ENCODE assay signal across 20 cellular contexts in the genomic region with DNA sequence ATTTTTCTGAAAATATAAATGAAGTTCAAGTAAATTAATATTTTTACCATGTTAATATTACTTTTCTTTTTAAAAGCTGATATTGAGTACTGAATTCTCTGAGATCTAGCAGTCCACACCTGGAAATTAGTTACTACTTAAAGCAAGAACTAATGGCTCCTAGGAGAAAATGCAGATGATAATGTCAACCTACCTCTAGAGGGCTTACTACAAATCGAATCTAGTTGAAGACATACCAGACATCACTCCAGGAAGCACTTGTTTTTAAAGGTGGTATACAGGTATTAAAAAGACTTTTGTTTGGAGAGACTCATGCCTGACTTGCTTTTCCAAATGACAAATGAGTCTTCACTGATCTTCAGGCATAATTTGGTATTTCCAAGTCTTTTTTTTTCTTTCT.
DNase-seq lines count a peak whose midpoint lies in the region; ATAC-seq, FAIRE-seq and TF ChIP-seq lines count a peak whose summit lies in the region.
"Had no signal": no experiment of that assay in that cellular context is flagged by ENCODE, and none has a peak within 500 bp of the region (broad histone marks: within the 10 kb centered on the region; RNA-seq: fewer than 3 reads in every experiment).

No MANE protein-coding gene starts in this region.

- H4K20me1 ChIP-seq in GM12878 (ENCODE audit: control insufficient read depth, insufficient read depth): no peaks in the 10 kb centered on the region
- H4K20me1 ChIP-seq: BLaER1 had no signal

- H3K27ac ChIP-seq in GM12878 (ENCODE audit: control insufficient read depth, insufficient read depth) (no peak overlapping the region), kidney (ENCODE audit: low read depth in 2 of 2, low read length in 2 of 2) (no peak overlapping the region)
- H3K27ac ChIP-seq: BLaER1, sigmoid colon had no signal

- FAIRE-seq in GM12878 (lab: Jason Lieb, UNC) (no peak), kidney (lab: Jason Lieb, UNC) (no peak), GM12891 (lab: Jason Lieb, UNC) (no peak)
- FAIRE-seq: urothelium cell line had no signal

- 0% methylated on average over 1 of the region's 1 CpG for WGBS in GM12878 (ENCODE audit: insufficient coverage, insufficient replicate concordance, low lambda C conversion rate, missing lambda C conversion rate)

- CTCF ChIA-PET in GM12878 (lab: Yijun Ruan, JAX): interaction anchor here (0.7 to 3.1 kb wide), 10 partner anchors 10 to 1537 kb away, joined by 3 to 14 read pairs (median 3); no protein-coding TSS in a partner anchor

- H3K4me3 ChIP-seq in GM12878 (no peak overlapping the region), kidney (ENCODE audit: low read length in 2 of 2) (no peak overlapping the region)
- H3K4me3 ChIP-seq: BLaER1, MG63, sigmoid colon had no signal

- TF ChIP-seq POLR2A in GM12878 (IDR thresholded peaks at IDR 0.05; ENCODE audit: low read depth, low read length) (no peak), GM12891 (IDR thresholded peaks at IDR 0.05; ENCODE audit: low read depth, low read length) (no peak)

- H3K27me3 ChIP-seq in GM12878 (replicated peaks in 1 of 2; ENCODE audit: control insufficient read depth in 2 of 2, insufficient read depth in 2 of 2, low read length in 1 of 2): no peaks in the 10 kb centered on the region
- H3K27me3 ChIP-seq: BLaER1, MG63, sigmoid colon had no signal

- H3K36me3 ChIP-seq in GM12878 (ENCODE audit: control insufficient read depth in 2 of 2, insufficient read depth in 2 of 2, low read length in 1 of 2) (no peaks in the 10 kb centered on the region), kidney (ENCODE audit: control insufficient read depth in 1 of 2, insufficient read depth in 2 of 2, low read length in 2 of 2) (no peaks in the 10 kb centered on the region)
- H3K36me3 ChIP-seq: BLaER1, MG63, sigmoid colon had no signal

- RAD21 ChIA-PET in GM12878 (lab: Charles Lee; ENCODE audit: unreplicated experiment): interaction anchor here (0.9 to 1.8 kb wide), 4 partner anchors 8 to 165 kb away, joined by 3 to 7 read pairs (median 5); no protein-coding TSS in a partner anchor

- DNase-seq in HuH-7 (ENCODE audit: low spot score) (peak; percentile 1), GM12878 (ENCODE audit: low read depth, low spot score) (no peak), kidney tubule cell (ENCODE audit: low spot score) (peak; percentile 38), GF-D8 (lab: John Stamatoyannopoulos, UW) (no peak), kidney (no peak), GM12891 (ENCODE audit: insufficient read length, low spot score) (no peak)
- no peak for DNase-seq in stimulated activated CD4-positive, alpha-beta T cell treated with anti-CD3 and anti-CD28 coated beads, Interleukin-12 subunit alpha, Interleukin-12 subunit beta, amount 100 ng/mL, for 4 hours
- DNase-seq: activated CD4-positive, CD25-positive, alpha-beta regulatory T cell; activated naive CD4-positive, alpha-beta T cell treated with anti-CD3 and anti-CD28 coated beads for 36 hours; head of caudate nucleus; left ventricle myocardium superior; MG63; NCI-H2171 treated with DMSO at 0.1 percent for 48 hours; nephron progenitor cell; OCI-M1; sigmoid colon had no signal

- no peaks in the 10 kb centered on the region for H3K79me2 ChIP-seq in GM12878 (ENCODE audit: control insufficient read depth, insufficient read depth, low read length)

- H3K9ac ChIP-seq in GM12878 (ENCODE audit: control insufficient read depth, insufficient read depth, low read length) (no peak overlapping the region), kidney (ENCODE audit: low read length in 2 of 2) (no peak overlapping the region)
- H3K9ac ChIP-seq: BLaER1 had no signal

- intact Hi-C loops in GM12878 (cut with micrococcal nuclease; ENCODE audit: unreplicated experiment): no loop called here
- intact Hi-C loops in kidney (cut with DNase I): no loop called here

- H2AFZ ChIP-seq in GM12878 (ENCODE audit: control insufficient read depth, low read depth, low read length): no peak overlapping the region

- SMC1A ChIA-PET in GM12878 (lab: Charles Lee; ENCODE audit: uncharacterized antibody, unreplicated experiment): interaction anchor here (0.7 to 2.1 kb wide), 11 partner anchors 9 to 81 kb away, joined by 3 to 9 read pairs (median 4); no protein-coding TSS in a partner anchor

- TF ChIP-seq RAD21 in GM12878 (IDR thresholded peaks at IDR 0.05; ENCODE audit: insufficient read depth, low read depth, low read length): 0 out of 2 replicates have a peak, but pooled peaks have one; percentile 19

- no TSS peak for BruUV-seq in GM12878 (replicated peaks; lab: Mats Ljungman, UMichigan)

- H3K4me1 ChIP-seq in GM12878 (ENCODE audit: control insufficient read depth, insufficient read depth, low read length) (no peaks in the 10 kb centered on the region), kidney (ENCODE audit: control insufficient read depth in 1 of 2, insufficient read depth in 1 of 2, low read depth in 1 of 2, low read length in 2 of 2) (no peaks in the 10 kb centered on the region)
- H3K4me1 ChIP-seq: BLaER1, sigmoid colon had no signal

- TF ChIP-seq CTCF in GM12872 (IDR thresholded peaks at IDR 0.05; ENCODE audit: insufficient read depth, low read depth, low read length) (peak; percentile 24; the same call in 1 of the 3 replicates), GM12878 (IDR thresholded peaks at IDR 0.05 in 2 of 3, conservative IDR thresholded peaks at IDR 0.05 in 1 of 3; ENCODE audit: control insufficient read depth in 2 of 3, extremely low read depth in 1 of 3, insufficient read depth in 1 of 3, low read depth in 3 of 3, low read length in 3 of 3) (no peak; a peak in 1 of 6 replicates), kidney (IDR thresholded peaks at IDR 0.05; ENCODE audit: borderline replicate concordance, extremely low read depth, insufficient read depth) (no peak)

- H3K9me3 ChIP-seq in GM12878 (replicated peaks; ENCODE audit: control insufficient read depth, insufficient read depth, low read length) (no peaks in the 10 kb centered on the region), kidney (ENCODE audit: control insufficient read depth in 1 of 2, low read length in 2 of 2) (no peaks in the 10 kb centered on the region)
- H3K9me3 ChIP-seq: BLaER1, MG63, sigmoid colon had no signal

- TF ChIP-seq EP300 in GM12878 (IDR thresholded peaks at IDR 0.05; ENCODE audit: borderline replicate concordance in 1 of 2, control insufficient read depth in 1 of 2, low read depth in 2 of 2, low read length in 2 of 2): no peak

- H3K4me2 ChIP-seq in GM12878 (ENCODE audit: control insufficient read depth, insufficient read depth): no peak overlapping the region
- H3K4me2 ChIP-seq: BLaER1 had no signal

- in situ Hi-C loops in GM12878 (cut with MboI): no loop called here

- POLR2A ChIA-PET in GM12878 (lab: Charles Lee): no interaction called here

- peak; percentile 62; the same call in 2 of the 3 replicates for ATAC-seq in GM12878
- ATAC-seq: HCT116, left ventricle myocardium superior had no signal

TF ChIP-seq in GM12878, 131 proteins besides CTCF, POLR2A, EP300 and RAD21:
- TF ChIP-seq ATF7 (IDR thresholded peaks at IDR 0.05; ENCODE audit: low read depth) (no peak), ZNF274 (IDR thresholded peaks at IDR 0.05; ENCODE audit: insufficient read depth, insufficient read length) (no peak), ESRRA (IDR thresholded peaks at IDR 0.05; ENCODE audit: low read length) (no peak), NR2C1 (IDR thresholded peaks at IDR 0.05) (no peak), MTA3 (IDR thresholded peaks at IDR 0.05; ENCODE audit: borderline replicate concordance, low read length) (no peak), CBX3 (IDR thresholded peaks at IDR 0.05; ENCODE audit: borderline replicate concordance, low read depth) (no peak), CHD2 (IDR thresholded peaks at IDR 0.05; ENCODE audit: borderline replicate concordance, low read depth, low read length) (no peak)
- TF ChIP-seq, protein P1, sequence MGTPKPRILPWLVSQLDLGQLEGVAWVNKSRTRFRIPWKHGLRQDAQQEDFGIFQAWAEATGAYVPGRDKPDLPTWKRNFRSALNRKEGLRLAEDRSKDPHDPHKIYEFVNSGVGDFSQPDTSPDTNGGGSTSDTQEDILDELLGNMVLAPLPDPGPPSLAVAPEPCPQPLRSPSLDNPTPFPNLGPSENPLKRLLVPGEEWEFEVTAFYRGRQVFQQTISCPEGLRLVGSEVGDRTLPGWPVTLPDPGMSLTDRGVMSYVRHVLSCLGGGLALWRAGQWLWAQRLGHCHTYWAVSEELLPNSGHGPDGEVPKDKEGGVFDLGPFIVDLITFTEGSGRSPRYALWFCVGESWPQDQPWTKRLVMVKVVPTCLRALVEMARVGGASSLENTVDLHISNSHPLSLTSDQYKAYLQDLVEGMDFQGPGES (IDR thresholded peaks at IDR 0.05): no peak

TF ChIP-seq in GM12891, 5 proteins besides CTCF, POLR2A, EP300 and RAD21:
- TF ChIP-seq POLR2AphosphoS5 (IDR thresholded peaks at IDR 0.05; ENCODE audit: low read depth, low read length) (no peak), PAX5 (IDR thresholded peaks at IDR 0.05; ENCODE audit: insufficient read depth, low read length, severe bottlenecking) (no peak), SPI1 (IDR thresholded peaks at IDR 0.05; ENCODE audit: low read depth, low read length) (no peak), POU2F2 (IDR thresholded peaks at IDR 0.05; ENCODE audit: low read depth, low read length) (no peak), TAF1 (IDR thresholded peaks at IDR 0.05; ENCODE audit: low read depth, low read length) (no peak)
TF ChIP-seq in GM12891: peak in this region for 0.

Comparison
In these comparisons a context has a peak if more than half of its experiments do, and no peak if none do; other contexts are left out.
1. DNase-seq: peak in HuH-7 (single experiment) and kidney tubule cell (single experiment); none in GM12878 (single experiment), GF-D8 (single experiment), kidney (single experiment), GM12891 (single experiment) and stimulated activated CD4-positive, alpha-beta T cell treated with anti-CD3 and anti-CD28 coated beads, Interleukin-12 subunit alpha, Interleukin-12 subunit beta, amount 100 ng/mL, for 4 hours (single experiment).